In the genomic region with DNA sequence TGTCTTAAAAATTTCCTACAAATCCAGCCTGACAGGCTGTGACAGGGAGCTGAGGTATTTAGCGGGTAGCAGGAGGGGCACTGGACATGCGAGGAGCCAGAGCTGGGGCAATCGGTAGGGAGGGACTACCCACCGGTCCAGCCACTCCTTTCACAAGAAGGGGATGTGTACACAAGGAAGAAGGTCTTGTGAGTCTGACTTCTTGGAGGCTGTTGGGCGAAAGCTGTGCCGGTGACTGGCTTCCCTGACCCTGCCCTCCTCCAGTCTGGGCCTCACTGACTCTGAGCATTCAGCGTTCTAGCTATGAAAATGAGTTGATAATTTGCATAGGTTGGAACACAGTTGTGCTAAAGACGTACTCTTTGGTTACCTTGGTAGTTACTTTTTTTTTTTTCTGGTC, we compare ENCODE assay signal across 1 cellular context.
TF ChIP-seq lines count a peak whose summit lies in the region.

No MANE protein-coding gene starts in this region.

TF ChIP-seq in WTC11, 78 proteins besides CTCF, POLR2A, EP300 and RAD21 (continued from another document):
- TF ChIP-seq, protein P1, sequence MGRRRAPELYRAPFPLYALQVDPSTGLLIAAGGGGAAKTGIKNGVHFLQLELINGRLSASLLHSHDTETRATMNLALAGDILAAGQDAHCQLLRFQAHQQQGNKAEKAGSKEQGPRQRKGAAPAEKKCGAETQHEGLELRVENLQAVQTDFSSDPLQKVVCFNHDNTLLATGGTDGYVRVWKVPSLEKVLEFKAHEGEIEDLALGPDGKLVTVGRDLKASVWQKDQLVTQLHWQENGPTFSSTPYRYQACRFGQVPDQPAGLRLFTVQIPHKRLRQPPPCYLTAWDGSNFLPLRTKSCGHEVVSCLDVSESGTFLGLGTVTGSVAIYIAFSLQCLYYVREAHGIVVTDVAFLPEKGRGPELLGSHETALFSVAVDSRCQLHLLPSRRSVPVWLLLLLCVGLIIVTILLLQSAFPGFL (CRISPR knock-in tag; IDR thresholded peaks at IDR 0.05; ENCODE audit: borderline replicate concordance): no peak
- TF ChIP-seq, protein P2, sequence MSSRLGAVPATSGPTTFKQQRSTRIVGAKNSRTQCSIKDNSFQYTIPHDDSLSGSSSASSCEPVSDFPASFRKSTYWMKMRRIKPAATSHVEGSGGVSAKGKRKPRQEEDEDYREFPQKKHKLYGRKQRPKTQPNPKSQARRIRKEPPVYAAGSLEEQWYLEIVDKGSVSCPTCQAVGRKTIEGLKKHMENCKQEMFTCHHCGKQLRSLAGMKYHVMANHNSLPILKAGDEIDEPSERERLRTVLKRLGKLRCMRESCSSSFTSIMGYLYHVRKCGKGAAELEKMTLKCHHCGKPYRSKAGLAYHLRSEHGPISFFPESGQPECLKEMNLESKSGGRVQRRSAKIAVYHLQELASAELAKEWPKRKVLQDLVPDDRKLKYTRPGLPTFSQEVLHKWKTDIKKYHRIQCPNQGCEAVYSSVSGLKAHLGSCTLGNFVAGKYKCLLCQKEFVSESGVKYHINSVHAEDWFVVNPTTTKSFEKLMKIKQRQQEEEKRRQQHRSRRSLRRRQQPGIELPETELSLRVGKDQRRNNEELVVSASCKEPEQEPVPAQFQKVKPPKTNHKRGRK (CRISPR knock-in tag; IDR thresholded peaks at IDR 0.05; ENCODE audit: borderline replicate concordance): no peak
- no peak for TF ChIP-seq ZNF423 (CRISPR knock-in tag; IDR thresholded peaks at IDR 0.05)
- TF ChIP-seq EMX1 (CRISPR knock-in tag; IDR thresholded peaks at IDR 0.05): no peak
- TF ChIP-seq JAZF1 (CRISPR knock-in tag; IDR thresholded peaks at IDR 0.05): no peak
- TF ChIP-seq, protein P3, sequence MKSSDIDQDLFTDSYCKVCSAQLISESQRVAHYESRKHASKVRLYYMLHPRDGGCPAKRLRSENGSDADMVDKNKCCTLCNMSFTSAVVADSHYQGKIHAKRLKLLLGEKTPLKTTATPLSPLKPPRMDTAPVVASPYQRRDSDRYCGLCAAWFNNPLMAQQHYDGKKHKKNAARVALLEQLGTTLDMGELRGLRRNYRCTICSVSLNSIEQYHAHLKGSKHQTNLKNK (CRISPR knock-in tag; IDR thresholded peaks at IDR 0.05): no peak
- TF ChIP-seq, protein P4, sequence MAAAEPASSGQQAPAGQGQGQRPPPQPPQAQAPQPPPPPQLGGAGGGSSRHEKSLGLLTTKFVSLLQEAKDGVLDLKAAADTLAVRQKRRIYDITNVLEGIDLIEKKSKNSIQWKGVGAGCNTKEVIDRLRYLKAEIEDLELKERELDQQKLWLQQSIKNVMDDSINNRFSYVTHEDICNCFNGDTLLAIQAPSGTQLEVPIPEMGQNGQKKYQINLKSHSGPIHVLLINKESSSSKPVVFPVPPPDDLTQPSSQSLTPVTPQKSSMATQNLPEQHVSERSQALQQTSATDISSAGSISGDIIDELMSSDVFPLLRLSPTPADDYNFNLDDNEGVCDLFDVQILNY (CRISPR knock-in tag; IDR thresholded peaks at IDR 0.05): no peak
- TF ChIP-seq TEAD4 (CRISPR knock-in tag; IDR thresholded peaks at IDR 0.05): no peak
